Comparison of ENCODE assay signal across 8 cellular contexts in genomic region chr1:11784993-11785769, GRCh38. TPM values are rescaled to one million over a fixed set of nuclear protein-coding genes. Genes with fewer than 3 reads are reported as not detected.
DNase-seq lines count a peak whose midpoint lies in the region; ATAC-seq and TF ChIP-seq lines count a peak whose summit lies in the region.

No MANE protein-coding gene starts in this region.

- peak overlapping the region; percentile 71 for H3K27ac Mint-ChIP-seq in activated B cell treated with CpG ODN at 0.5 μM for 24 hours
- H3K27ac Mint-ChIP-seq in stimulated activated effector memory CD8-positive, alpha-beta T cell treated with anti-CD3 and anti-CD28 coated beads, Interleukin-12 subunit alpha, Interleukin-12 subunit beta, amount 100 ng/mL, for 72 hours, result no peak overlapping the region

- WGBS in HUES64, result 18% methylated on average over 29 of the region's 30 CpGs

- TF ChIP-seq CTCF in GM12865 (IDR thresholded peaks at IDR 0.05; ENCODE audit: insufficient read depth, low read depth, low read length, missing control alignments) (peak; percentile 87), activated B cell treated with CpG ODN at 0.5 μM for 24 hours (IDR thresholded peaks at IDR 0.05) (peak; percentile 88)

- peaks cover 22% of the 10 kb centered on the region for H3K4me1 Mint-ChIP-seq in activated B cell treated with CpG ODN at 0.5 μM for 24 hours
- H3K4me1 Mint-ChIP-seq in stimulated activated effector memory CD8-positive, alpha-beta T cell treated with anti-CD3 and anti-CD28 coated beads, Interleukin-12 subunit alpha, Interleukin-12 subunit beta, amount 100 ng/mL, for 72 hours, result no peaks in the 10 kb centered on the region

- no peaks in the 10 kb centered on the region for H3K9me3 ChIP-seq in HUES64 (ENCODE audit: insufficient read depth, low read depth, low read length)

- H3K27me3 ChIP-seq in HUES64 (ENCODE audit: insufficient read depth, low read length), result no peaks in the 10 kb centered on the region

- no peak overlapping the region for H3K27ac ChIP-seq in HUES64 (ENCODE audit: low read depth, low read length)

- no peaks in the 10 kb centered on the region for H3K9me3 Mint-ChIP-seq in activated B cell treated with CpG ODN at 0.5 μM for 24 hours
- no peaks in the 10 kb centered on the region for H3K9me3 Mint-ChIP-seq in stimulated activated effector memory CD8-positive, alpha-beta T cell treated with anti-CD3 and anti-CD28 coated beads, Interleukin-12 subunit alpha, Interleukin-12 subunit beta, amount 100 ng/mL, for 72 hours

- intact Hi-C loops in activated B cell treated with CpG ODN at 0.5 μM for 24 hours (cut with micrococcal nuclease), result loop anchor here (1.0 to 10.0 kb wide), 3 partner anchors 20 to 109 kb away; partner anchors contain the start of gene MTHFR

- H3K36me3 Mint-ChIP-seq in activated B cell treated with CpG ODN at 0.5 μM for 24 hours (ENCODE audit: low read depth), result peaks cover 7% of the 10 kb centered on the region
- H3K36me3 Mint-ChIP-seq in stimulated activated effector memory CD8-positive, alpha-beta T cell treated with anti-CD3 and anti-CD28 coated beads, Interleukin-12 subunit alpha, Interleukin-12 subunit beta, amount 100 ng/mL, for 72 hours, result no peaks in the 10 kb centered on the region

- ATAC-seq in activated B cell treated with CpG ODN at 0.5 μM for 24 hours (ENCODE audit: low read depth) (peak; percentile 86), HG03457 (IDR thresholded peaks at IDR 0.05; ENCODE audit: unreplicated experiment) (no peak)
- peak; percentile 79 for ATAC-seq in stimulated activated effector memory CD8-positive, alpha-beta T cell treated with anti-CD3 and anti-CD28 coated beads, Interleukin-12 subunit alpha, Interleukin-12 subunit beta, amount 100 ng/mL, for 72 hours

- DNase-seq in GM12865 (ENCODE audit: low read depth) (peak; percentile 68), activated B cell treated with CpG ODN at 0.5 μM for 24 hours (peak; percentile 55), lung microvascular endothelial cell (ENCODE audit: low read depth in 2 of 2) (peak; percentile 49 to 68), NCI-H187 (lab: John Stamatoyannopoulos, UW) (no peak)
- DNase-seq in effector CD8-positive, alpha-beta T cell (lab: John Stamatoyannopoulos, UW), result peak; percentile 13
- DNase-seq in stimulated activated effector memory CD8-positive, alpha-beta T cell treated with anti-CD3 and anti-CD28 coated beads, Interleukin-12 subunit alpha, Interleukin-12 subunit beta, amount 100 ng/mL, for 72 hours (ENCODE audit: low spot score in 2 of 2), result peak; percentile 39 to 76

- H3K4me3 ChIP-seq in GM12865 (ENCODE audit: low read depth, low read length) (no peak overlapping the region), HUES64 (ENCODE audit: low read length) (peak overlapping the region; percentile 15; the same call in 1 of the 2 replicates)

- POLR2A ChIA-PET in activated B cell treated with CpG ODN at 0.5 μM for 24 hours (lab: Charles Lee), result interaction anchor here (0.8 to 4.3 kb wide), 4 partner anchors 21 to 124 kb away, joined by 3 to 17 read pairs (median 3); partner anchors contain the start of genes CLCN6 and MTHFR

- no peaks in the 10 kb centered on the region for H3K27me3 Mint-ChIP-seq in activated B cell treated with CpG ODN at 0.5 μM for 24 hours

- H3K4me3 Mint-ChIP-seq in activated B cell treated with CpG ODN at 0.5 μM for 24 hours, result peak overlapping the region; percentile 44
- peak overlapping the region; percentile 33 for H3K4me3 Mint-ChIP-seq in stimulated activated effector memory CD8-positive, alpha-beta T cell treated with anti-CD3 and anti-CD28 coated beads, Interleukin-12 subunit alpha, Interleukin-12 subunit beta, amount 100 ng/mL, for 72 hours

- H3K36me3 ChIP-seq in HUES64 (ENCODE audit: insufficient read depth, low read length), result no peaks in the 10 kb centered on the region

- no peak overlapping the region for H3K9ac ChIP-seq in HUES64 (ENCODE audit: low read depth, low read length)

- H3K4me1 ChIP-seq in HUES64 (ENCODE audit: insufficient read depth, low read length), result peaks cover 30% of the 10 kb centered on the region

- CTCF ChIA-PET in activated B cell treated with CpG ODN at 0.5 μM for 24 hours (lab: Charles Lee), result interaction anchor here (0.7 to 2.2 kb wide), 3 partner anchors 13 to 40 kb away, joined by 3 to 7 read pairs (median 4); no protein-coding TSS in a partner anchor

RNA-seq across cellular contexts. Expression of gene MTHFR, which starts 20.6 kb away (rescaled TPM):
- polyA plus RNA-seq in HUES64 (2013, experiment 1 of 2), result 9.0 TPM
- 9.3 TPM for polyA plus RNA-seq in HUES64 (2013, experiment 2 of 2)
- total RNA-seq in activated B cell treated with CpG ODN at 0.5 μM for 24 hours (54.1 and 56.9 TPM in 2 replicates), lung microvascular endothelial cell (25.9 and 35.5 TPM in 2 replicates)

RNA-seq across cellular contexts. Expression of gene CLCN6, which starts 20.8 kb away (rescaled TPM):
- 18.6 TPM for polyA plus RNA-seq in HUES64 (2013, experiment 1 of 2)
- 16.7 TPM for polyA plus RNA-seq in HUES64 (2013, experiment 2 of 2)
- 66.0 and 79.6 TPM in 2 replicates for total RNA-seq in activated B cell treated with CpG ODN at 0.5 μM for 24 hours
- total RNA-seq in lung microvascular endothelial cell, result 5.2 and 7.5 TPM in 2 replicates

RNA-seq across cellular contexts. Expression of gene C1orf167, which starts 23.2 kb away (rescaled TPM):
- 0.85 TPM for polyA plus RNA-seq in HUES64 (2013, experiment 1 of 2)
- 0.76 TPM for polyA plus RNA-seq in HUES64 (2013, experiment 2 of 2)
- total RNA-seq in activated B cell treated with CpG ODN at 0.5 μM for 24 hours (not detected in 2 replicates), lung microvascular endothelial cell (0.22 and 0.40 TPM in 2 replicates)

RNA-seq across cellular contexts. Expression of gene AGTRAP, which starts 49.2 kb away (rescaled TPM):
- 43.9 TPM for polyA plus RNA-seq in HUES64 (2013, experiment 1 of 2)
- 50.5 TPM for polyA plus RNA-seq in HUES64 (2013, experiment 2 of 2)
- total RNA-seq in activated B cell treated with CpG ODN at 0.5 μM for 24 hours, result 10.9 and 13.9 TPM in 2 replicates
- 31.4 and 38.5 TPM in 2 replicates for total RNA-seq in lung microvascular endothelial cell

Comparison
In these comparisons a context has a peak if more than half of its experiments do, and no peak if none do; other contexts are left out.
1. DNase-seq: peak in GM12865 (single experiment), activated B cell treated with CpG ODN at 0.5 μM for 24 hours (single experiment), effector CD8-positive, alpha-beta T cell (single experiment), lung microvascular endothelial cell (2 of 2) and stimulated activated effector memory CD8-positive, alpha-beta T cell treated with anti-CD3 and anti-CD28 coated beads, Interleukin-12 subunit alpha, Interleukin-12 subunit beta, amount 100 ng/mL, for 72 hours (2 of 2); none in NCI-H187 (0 of 2).